In genomic region chr4:101236097-101236496, GRCh38 we compare ENCODE assay signal across 19 cellular contexts.
"Had no signal": no experiment of that assay in that cellular context is flagged by ENCODE, and none has a peak within 500 bp of the region (broad histone marks: within the 10 kb centered on the region; RNA-seq: fewer than 3 reads in every experiment).

No MANE protein-coding gene starts in this region.

- ATAC-seq: activated CD8-positive, alpha-beta memory T cell treated with anti-CD3 and anti-CD28 coated beads, Interleukin-2, amount 10 ng/mL, durations not matched to agents 7 days and 5 days; activated naive CD4-positive, alpha-beta T cell treated with anti-CD3 and anti-CD28 coated beads, Interleukin-2, amount 50 U/mL, for 72 hours; left cardiac atrium; lower lobe of right lung had no signal

- H3K9me3 Mint-ChIP-seq: activated naive CD4-positive, alpha-beta T cell treated with anti-CD3 and anti-CD28 coated beads, Interleukin-2, amount 50 U/mL, for 72 hours; activated T-cell treated with anti-CD3 and anti-CD28 coated beads, Interleukin-2, amount 50 U/mL, for 24 hours; brain; central memory CD8-positive, alpha-beta T cell; stimulated activated naive CD8-positive, alpha-beta T cell treated with anti-CD3 and anti-CD28 coated beads, Interleukin-15, Interleukin-2, amounts not matched to agents 100 ng/mL and 50 ng/mL, for 24 hours had no signal

- H3K27me3 Mint-ChIP-seq: activated CD8-positive, alpha-beta memory T cell treated with anti-CD3 and anti-CD28 coated beads, Interleukin-2, amount 10 ng/mL, durations not matched to agents 7 days and 5 days; activated T-cell treated with anti-CD3 and anti-CD28 coated beads, Interleukin-2, amount 50 U/mL, for 24 hours; brain; central memory CD8-positive, alpha-beta T cell; naive B cell; stimulated activated naive CD8-positive, alpha-beta T cell treated with anti-CD3 and anti-CD28 coated beads, Interleukin-15, Interleukin-2, amounts not matched to agents 100 ng/mL and 50 ng/mL, for 24 hours had no signal

- H3K9me3 ChIP-seq: lower lobe of right lung, upper lobe of left lung had no signal

- DNase-seq: activated CD4-positive, alpha-beta T cell treated with anti-CD3 and anti-CD28 coated beads, Interleukin-2, amount 50 U/mL, for 4 hours; activated CD4-positive, CD25-positive, alpha-beta regulatory T cell treated with anti-CD3 and anti-CD28 coated beads, Interleukin-2, amount 50 U/mL, for 72 hours; activated CD8-positive, alpha-beta memory T cell treated with anti-CD3 and anti-CD28 coated beads, Interleukin-2, amount 10 ng/mL, durations not matched to agents 7 days and 5 days; activated effector memory CD4-positive, alpha-beta T cell treated with anti-CD3 and anti-CD28 coated beads, Interleukin-2, amount 50 U/mL, for 16 hours; activated T-cell treated with anti-CD3 and anti-CD28 coated beads, Interleukin-2, amount 50 U/mL, for 24 hours; amygdala; cortex of kidney; hypothalamus; left cardiac atrium; lower lobe of right lung; naive B cell; occipital lobe; stimulated activated CD4-positive, alpha-beta T cell treated with anti-CD3 and anti-CD28 coated beads, Interleukin-2, amount 100 ng/mL, for 48 hours; T-helper 2 cell; upper lobe of left lung had no signal

- H3K36me3 Mint-ChIP-seq: activated CD8-positive, alpha-beta memory T cell treated with anti-CD3 and anti-CD28 coated beads, Interleukin-2, amount 10 ng/mL, durations not matched to agents 7 days and 5 days; activated naive CD4-positive, alpha-beta T cell treated with anti-CD3 and anti-CD28 coated beads, Interleukin-2, amount 50 U/mL, for 72 hours; brain; naive B cell had no signal

- H3K27ac Mint-ChIP-seq: activated CD8-positive, alpha-beta memory T cell treated with anti-CD3 and anti-CD28 coated beads, Interleukin-2, amount 10 ng/mL, durations not matched to agents 7 days and 5 days; activated naive CD4-positive, alpha-beta T cell treated with anti-CD3 and anti-CD28 coated beads, Interleukin-2, amount 50 U/mL, for 72 hours; activated T-cell treated with anti-CD3 and anti-CD28 coated beads, Interleukin-2, amount 50 U/mL, for 24 hours; brain; stimulated activated naive CD8-positive, alpha-beta T cell treated with anti-CD3 and anti-CD28 coated beads, Interleukin-15, Interleukin-2, amounts not matched to agents 100 ng/mL and 50 ng/mL, for 24 hours had no signal

- H3K27me3 ChIP-seq: upper lobe of left lung had no signal

- H3K4me3 ChIP-seq: lower lobe of right lung, upper lobe of left lung had no signal

- H3K36me3 ChIP-seq: lower lobe of right lung, upper lobe of left lung had no signal

- H3K27ac ChIP-seq: lower lobe of right lung, upper lobe of left lung had no signal

- H3K4me3 Mint-ChIP-seq: activated CD8-positive, alpha-beta memory T cell treated with anti-CD3 and anti-CD28 coated beads, Interleukin-2, amount 10 ng/mL, durations not matched to agents 7 days and 5 days; activated T-cell treated with anti-CD3 and anti-CD28 coated beads, Interleukin-2, amount 50 U/mL, for 24 hours; brain; central memory CD8-positive, alpha-beta T cell; stimulated activated naive CD8-positive, alpha-beta T cell treated with anti-CD3 and anti-CD28 coated beads, Interleukin-15, Interleukin-2, amounts not matched to agents 100 ng/mL and 50 ng/mL, for 24 hours had no signal
